Comparison of ENCODE assay signal across 1 cellular context in the genomic region with DNA sequence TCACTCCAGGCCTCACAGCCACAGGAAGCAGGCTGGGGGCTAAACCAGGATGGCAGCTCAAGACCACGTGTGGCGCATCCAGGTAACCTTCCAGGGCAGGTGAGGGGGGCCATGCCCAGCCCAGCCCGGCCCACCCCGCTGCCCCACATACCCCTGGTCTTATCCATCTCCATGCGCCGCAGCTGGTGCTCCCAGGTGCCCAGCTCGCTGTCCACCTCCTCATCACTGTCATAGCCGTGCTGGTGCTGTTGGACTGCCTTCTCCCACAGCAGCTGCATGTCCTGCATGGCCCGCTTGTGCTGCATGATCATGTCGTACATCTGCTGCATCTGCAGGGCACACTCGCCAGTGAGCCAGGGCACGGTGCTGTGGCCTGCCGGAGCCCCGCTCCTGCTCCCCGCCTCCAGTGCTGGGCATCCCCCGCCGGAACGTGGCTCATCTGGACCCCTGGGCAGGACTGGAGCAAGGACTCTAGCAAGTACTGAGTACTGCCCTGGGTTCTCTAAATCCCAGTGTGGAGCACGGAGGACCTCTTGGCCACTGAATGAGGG.
TF ChIP-seq lines count a peak whose summit lies in the region.

No MANE protein-coding gene starts in this region.

TF ChIP-seq in HepG2, 621 proteins besides CTCF, POLR2A, EP300 and RAD21:
- TF ChIP-seq AGO2 (optimal IDR thresholded peaks at IDR 0.05; ENCODE audit: low read depth, low read length), result peak; percentile 20
- TF ChIP-seq KMT2B (CRISPR knock-in tag; IDR thresholded peaks at IDR 0.05), result no peak
